8 cellular contexts compared by ENCODE assay signal in genomic region chr17:61409301-61410099, GRCh38. TPM values are rescaled to one million over a fixed set of nuclear protein-coding genes. Genes with fewer than 3 reads are reported as not detected.
DNase-seq lines count a peak whose midpoint lies in the region; ATAC-seq and TF ChIP-seq lines count a peak whose summit lies in the region.

No MANE protein-coding gene starts in this region.

- H3K36me3 Mint-ChIP-seq in T-helper 17 cell (ENCODE audit: low read depth): peaks cover 2% of the 10 kb centered on the region

- H3K27me3 Mint-ChIP-seq in T-helper 17 cell: peaks cover 39% of the 10 kb centered on the region

- DNase-seq in NCI-H2081 (lab: John Stamatoyannopoulos, UW): peak; percentile 48 to 64
- no peak for DNase-seq in NCI-H2081 treated with DMSO at 0.1 percent for 48 hours (lab: John Stamatoyannopoulos, UW)
- DNase-seq in HK-2 (ENCODE audit: unreplicated experiment): peak; percentile 63
- DNase-seq in T-helper 17 cell: peak in 2 of 3 donors; percentile 24 to 45
- peak; percentile 80 for DNase-seq in ecto neural progenitor cell (ENCODE audit: low spot score)
- no peak for DNase-seq in lung (ENCODE audit: low spot score)
- peak; percentile 73 to 81 for DNase-seq in suprapubic skin (ENCODE audit: low spot score in 2 of 2)
- no peak for DNase-seq in NCI-H2107 treated with DMSO at 0.1 percent for 48 hours (lab: John Stamatoyannopoulos, UW; ENCODE audit: unreplicated experiment)

- H3K27ac Mint-ChIP-seq in T-helper 17 cell: no peak overlapping the region

- H3K27me3 ChIP-seq in lung (ENCODE audit: control insufficient read depth, insufficient read depth): no peaks in the 10 kb centered on the region
- H3K27me3 ChIP-seq in suprapubic skin: peaks cover 68% of the 10 kb centered on the region

- peaks cover 0 to 2% of the 10 kb centered on the region in 2 donors for H3K4me1 ChIP-seq in lung (ENCODE audit: control insufficient read depth in 2 of 2, insufficient read depth in 2 of 2, low read length in 2 of 2)
- peaks cover 60% of the 10 kb centered on the region for H3K4me1 ChIP-seq in suprapubic skin

- ATAC-seq in T-helper 17 cell (peak; percentile 19), lung (ENCODE audit: insufficient read depth, low FRiP score) (peak; percentile 7)

- TF ChIP-seq CTCF in lung (IDR thresholded peaks at IDR 0.05; ENCODE audit: control extremely low read depth, extremely low read depth) (no peak), suprapubic skin (IDR thresholded peaks at IDR 0.05) (peak; percentile 36 to 57)

- peaks cover 17% of the 10 kb centered on the region for H3K4me1 Mint-ChIP-seq in T-helper 17 cell

- TF ChIP-seq EP300 in suprapubic skin (IDR thresholded peaks at IDR 0.05): no peak

- H3K9me3 ChIP-seq in T-helper 17 cell (ENCODE audit: control insufficient read depth, low read length, poor library complexity, severe bottlenecking) (no peaks in the 10 kb centered on the region), lung (ENCODE audit: control insufficient read depth in 2 of 2, insufficient read depth in 1 of 2, low read length in 1 of 2) (no peaks in the 10 kb centered on the region), suprapubic skin (no peaks in the 10 kb centered on the region)

- H3K27ac ChIP-seq in lung (ENCODE audit: low read depth in 1 of 2, low read length in 1 of 2) (peak overlapping the region in 1 of 2 donors; percentile 55), suprapubic skin (no peak overlapping the region)

- peaks cover 0 to 19% of the 10 kb centered on the region in 2 donors for H3K36me3 ChIP-seq in lung (ENCODE audit: control insufficient read depth in 2 of 2, insufficient read depth in 2 of 2, low read length in 2 of 2)
- H3K36me3 ChIP-seq in suprapubic skin: no peaks in the 10 kb centered on the region

- no peak for TF ChIP-seq POLR2A in suprapubic skin (IDR thresholded peaks at IDR 0.05)

- H3K4me3 ChIP-seq in lung: peak overlapping the region; percentile 49
- H3K4me3 ChIP-seq in suprapubic skin: peak overlapping the region; percentile 53

- H3K4me3 Mint-ChIP-seq in T-helper 17 cell: peak overlapping the region; percentile 84

- WGBS in lung, 2 donors: 1 to 2% methylated on average over 49 to 73 of the region's 73 CpGs
- whole genome bisulfite sequencing in suprapubic skin: 2% methylated on average over 43 of the region's 73 CpGs

RNA-seq across cellular contexts. Expression of gene TBX2, which starts 9.9 kb away (rescaled TPM):
- total RNA-seq in T-helper 17 cell (under 1 TPM in 1 of 2 donors, not detected in 1; 0.50 TPM), lung (100 to 1,000 TPM; 106 to 155 TPM), suprapubic skin (1 to 10 TPM; 2.2 to 3.1 (median 2.8) TPM)
- 10 to 100 TPM; 44.5 to 52.2 TPM for polyA plus RNA-seq in lung

RNA-seq across cellular contexts. Expression of gene TBX4, which starts 42.7 kb away (rescaled TPM):
- total RNA-seq in T-helper 17 cell: not detected
- 10 to 100 TPM; 28.7 to 53.7 TPM for total RNA-seq in lung
- polyA plus RNA-seq in lung: 10 to 100 TPM in 1 of 2 donors, 1 to 10 TPM in 1; 6.1 to 15.3 TPM
- total RNA-seq in suprapubic skin: under 1 TPM in 2 of 4 donors, not detected in 2; 0.30 to 0.56 TPM

Comparison
In these comparisons a context has a peak if more than half of its experiments do, and no peak if none do; other contexts are left out.
1. DNase-seq: peak in NCI-H2081 (2 of 2), HK-2 (single experiment), T-helper 17 cell (2 of 3), ecto neural progenitor cell (single experiment) and suprapubic skin (2 of 2); none in NCI-H2081 treated with DMSO at 0.1 percent for 48 hours (single experiment), lung (single experiment) and NCI-H2107 treated with DMSO at 0.1 percent for 48 hours (single experiment).
2. RNA of gene TBX2, which starts 9.9 kb away (total RNA-seq): 106 to 155 TPM in lung; 2.2 to 3.1 TPM in suprapubic skin and 0.50 TPM in T-helper 17 cell; every median in the first group is over 10 times any median in the second.
3. RNA of gene TBX4, which starts 42.7 kb away (total RNA-seq): 28.7 to 53.7 TPM in lung; 0.30 to 0.56 TPM in suprapubic skin and not detected in T-helper 17 cell; every median in the first group is over 10 times any median in the second.